ENCODE assay signal across 11 cellular contexts in genomic region chr5:79416499-79416898, GRCh38.
DNase-seq lines count a peak whose midpoint lies in the region; ATAC-seq lines count a peak whose summit lies in the region.
"Had no signal": no experiment of that assay in that cellular context is flagged by ENCODE, and none has a peak within 500 bp of the region (broad histone marks: within the 10 kb centered on the region; RNA-seq: fewer than 3 reads in every experiment).

No MANE protein-coding gene starts in this region.

- H3K9me3 Mint-ChIP-seq in activated naive CD4-positive, alpha-beta T cell treated with anti-CD3 and anti-CD28 coated beads, Interleukin-2, amount 10 ng/mL, durations not matched to agents 7 days and 5 days, result no peaks in the 10 kb centered on the region
- no peaks in the 10 kb centered on the region for H3K9me3 Mint-ChIP-seq in activated naive CD4-positive, alpha-beta T cell treated with anti-CD3 and anti-CD28 coated beads for 36 hours
- H3K9me3 Mint-ChIP-seq: central memory CD8-positive, alpha-beta T cell had no signal

- H3K4me3 ChIP-seq in SK-N-MC, result peak overlapping the region; percentile 46

- no peak overlapping the region for H3K9ac ChIP-seq in SK-N-MC (ENCODE audit: insufficient read length)

- no peak overlapping the region for H3K27ac Mint-ChIP-seq in activated naive CD4-positive, alpha-beta T cell treated with anti-CD3 and anti-CD28 coated beads, Interleukin-2, amount 10 ng/mL, durations not matched to agents 7 days and 5 days
- H3K27ac Mint-ChIP-seq in activated naive CD4-positive, alpha-beta T cell treated with anti-CD3 and anti-CD28 coated beads for 36 hours, result no peak overlapping the region

- peak; percentile 94 for ATAC-seq in HG02973 (IDR thresholded peaks at IDR 0.05; ENCODE audit: unreplicated experiment)
- ATAC-seq in stimulated activated naive CD8-positive, alpha-beta T cell treated with anti-CD3 and anti-CD28 coated beads, Interleukin-15, Interleukin-2, amounts not matched to agents 100 U/mL and 50 U/mL, for 24 hours, result peak; percentile 46
- ATAC-seq: PC-3 had no signal

- DNase-seq in activated naive CD4-positive, alpha-beta T cell treated with anti-CD3 and anti-CD28 coated beads, Interleukin-2, amount 10 ng/mL, durations not matched to agents 7 days and 5 days, result peak; percentile 26
- DNase-seq in activated naive CD4-positive, alpha-beta T cell treated with anti-CD3 and anti-CD28 coated beads for 36 hours, result no peak
- DNase-seq in SK-N-MC (ENCODE audit: low read depth, low spot score) (no peak), NCI-H1417 treated with DMSO at 0.1 percent for 48 hours (lab: John Stamatoyannopoulos, UW) (no peak), OCI-M1 (lab: John Stamatoyannopoulos, UW) (no peak), HuH-7 (ENCODE audit: low spot score) (no peak)
- DNase-seq in stimulated activated naive CD8-positive, alpha-beta T cell treated with anti-CD3 and anti-CD28 coated beads, Interleukin-15, Interleukin-2, amounts not matched to agents 100 U/mL and 50 U/mL, for 24 hours, result no peak
- DNase-seq: PC-3 had no signal

- H3K36me3 Mint-ChIP-seq in activated naive CD4-positive, alpha-beta T cell treated with anti-CD3 and anti-CD28 coated beads, Interleukin-2, amount 10 ng/mL, durations not matched to agents 7 days and 5 days, result no peaks in the 10 kb centered on the region
- no peaks in the 10 kb centered on the region for H3K36me3 Mint-ChIP-seq in activated naive CD4-positive, alpha-beta T cell treated with anti-CD3 and anti-CD28 coated beads for 36 hours (ENCODE audit: low read depth)

- no peaks in the 10 kb centered on the region for H3K9me3 ChIP-seq in SK-N-MC (ENCODE audit: low read depth, low read length)

- CTCF ChIA-PET in activated naive CD4-positive, alpha-beta T cell treated with anti-CD3 and anti-CD28 coated beads, Interleukin-2, amount 10 ng/mL, durations not matched to agents 7 days and 5 days (lab: Charles Lee), result no interaction called here
- CTCF ChIA-PET in activated naive CD4-positive, alpha-beta T cell treated with anti-CD3 and anti-CD28 coated beads for 36 hours (lab: Charles Lee), result no interaction called here

- intact Hi-C loops in activated naive CD4-positive, alpha-beta T cell treated with anti-CD3 and anti-CD28 coated beads for 36 hours (cut with micrococcal nuclease), result no loop called here

- H3K4me1 Mint-ChIP-seq in activated naive CD4-positive, alpha-beta T cell treated with anti-CD3 and anti-CD28 coated beads, Interleukin-2, amount 10 ng/mL, durations not matched to agents 7 days and 5 days, result peaks cover 6% of the 10 kb centered on the region
- H3K4me1 Mint-ChIP-seq in activated naive CD4-positive, alpha-beta T cell treated with anti-CD3 and anti-CD28 coated beads for 36 hours (ENCODE audit: low read depth), result no peaks in the 10 kb centered on the region
- H3K4me1 Mint-ChIP-seq: central memory CD8-positive, alpha-beta T cell had no signal

- H3K36me3 ChIP-seq in SK-N-MC (ENCODE audit: insufficient read depth, low read length), result no peaks in the 10 kb centered on the region

- no peak overlapping the region for H3K4me3 Mint-ChIP-seq in activated naive CD4-positive, alpha-beta T cell treated with anti-CD3 and anti-CD28 coated beads, Interleukin-2, amount 10 ng/mL, durations not matched to agents 7 days and 5 days
- H3K4me3 Mint-ChIP-seq in activated naive CD4-positive, alpha-beta T cell treated with anti-CD3 and anti-CD28 coated beads for 36 hours, result no peak overlapping the region
- H3K4me3 Mint-ChIP-seq: central memory CD8-positive, alpha-beta T cell had no signal

- no peaks in the 10 kb centered on the region for H3K27me3 Mint-ChIP-seq in activated naive CD4-positive, alpha-beta T cell treated with anti-CD3 and anti-CD28 coated beads, Interleukin-2, amount 10 ng/mL, durations not matched to agents 7 days and 5 days
- no peaks in the 10 kb centered on the region for H3K27me3 Mint-ChIP-seq in activated naive CD4-positive, alpha-beta T cell treated with anti-CD3 and anti-CD28 coated beads for 36 hours (ENCODE audit: low read depth)
- H3K27me3 Mint-ChIP-seq: central memory CD8-positive, alpha-beta T cell had no signal

- peak overlapping the region; percentile 21; the same call in 1 of the 2 replicates for H3K27ac ChIP-seq in SK-N-MC
- H3K27ac ChIP-seq: C4-2B had no signal
